Comparison of ENCODE assay signal across 10 cellular contexts in the genomic region with DNA sequence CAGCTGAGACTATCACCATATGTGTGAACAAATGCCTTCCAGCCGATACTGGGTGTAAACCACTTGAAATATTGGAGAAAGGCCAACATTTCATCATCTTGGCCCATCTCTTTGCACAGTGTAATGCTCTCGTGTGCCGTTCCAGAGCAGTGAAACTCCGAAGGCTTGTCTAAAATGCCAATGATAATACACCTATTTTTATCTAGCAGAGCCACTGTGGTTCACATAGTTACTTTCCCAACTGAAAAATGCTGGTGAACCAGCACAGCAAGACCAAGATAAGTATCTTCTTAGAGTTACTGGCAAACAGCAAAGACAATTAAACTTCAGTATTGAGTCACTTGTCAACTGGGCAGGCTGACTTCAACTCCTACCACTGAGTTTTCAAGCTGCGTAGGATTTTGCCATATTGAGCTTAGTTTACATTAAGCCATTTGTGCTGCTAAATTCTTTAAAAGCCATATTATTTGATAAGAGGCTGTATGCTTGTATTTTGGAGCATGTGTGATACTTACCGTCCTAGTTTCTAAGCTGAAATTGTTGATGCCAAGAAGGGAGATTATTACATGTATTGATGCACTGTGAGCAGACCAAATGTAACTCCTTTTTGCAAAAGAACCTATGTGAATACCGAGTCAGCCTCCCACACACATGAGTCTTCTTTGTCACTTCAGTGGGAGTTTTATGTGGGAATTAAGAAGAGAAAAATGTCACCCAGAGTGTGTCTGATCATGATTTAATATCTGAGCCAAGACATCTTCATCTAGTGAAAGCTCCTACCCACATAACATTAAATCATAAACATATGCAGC.
DNase-seq lines count a peak whose midpoint lies in the region; ATAC-seq and TF ChIP-seq lines count a peak whose summit lies in the region.
"Had no signal": no experiment of that assay in that cellular context is flagged by ENCODE, and none has a peak within 500 bp of the region (broad histone marks: within the 10 kb centered on the region; RNA-seq: fewer than 3 reads in every experiment).

No MANE protein-coding gene starts in this region.

- H3K9me3 ChIP-seq in Caco-2: no peaks in the 10 kb centered on the region
- H3K9me3 ChIP-seq in MG63: peaks cover 4% of the 10 kb centered on the region
- no peaks in the 10 kb centered on the region for H3K9me3 ChIP-seq in WERI-Rb-1 (ENCODE audit: severe bottlenecking)

- H3K4me1 Mint-ChIP-seq in Caco-2 (ENCODE audit: low read depth, unreplicated experiment): no peaks in the 10 kb centered on the region
- H3K4me1 Mint-ChIP-seq in mesothelial cell of epicardium: peaks cover 39% of the 10 kb centered on the region

- peaks cover 9% of the 10 kb centered on the region; the same call in 1 of the 2 replicates for H3K4me1 ChIP-seq in Caco-2

- no peaks in the 10 kb centered on the region for H3K27me3 ChIP-seq in Caco-2 (replicated peaks; ENCODE audit: control insufficient read depth, insufficient read depth, low read length)
- H3K27me3 ChIP-seq in MG63: no peaks in the 10 kb centered on the region
- H3K27me3 ChIP-seq in WERI-Rb-1 (ENCODE audit: insufficient read depth, low read depth, severe bottlenecking): no peaks in the 10 kb centered on the region

- H3K36me3 Mint-ChIP-seq in Caco-2 (ENCODE audit: insufficient read depth, unreplicated experiment) (no peaks in the 10 kb centered on the region), mesothelial cell of epicardium (no peaks in the 10 kb centered on the region)

- H3K27me3 Mint-ChIP-seq in Caco-2 (ENCODE audit: insufficient read depth, unreplicated experiment) (no peaks in the 10 kb centered on the region), mesothelial cell of epicardium (ENCODE audit: low read depth) (no peaks in the 10 kb centered on the region)

- CTCF ChIA-PET in Caco-2 (lab: Charles Lee): interaction anchor here (1.2 kb wide), 1 partner anchor 83 kb away, joined by 3 read pairs; no protein-coding TSS in a partner anchor

- no peaks in the 10 kb centered on the region for H3K36me3 ChIP-seq in Caco-2 (ENCODE audit: control insufficient read depth, insufficient read depth, low read length)
- H3K36me3 ChIP-seq in MG63: no peaks in the 10 kb centered on the region
- no peaks in the 10 kb centered on the region for H3K36me3 ChIP-seq in WERI-Rb-1

- H3K27ac ChIP-seq in WERI-Rb-1: no peak overlapping the region

- BruUV-seq in Caco-2 (replicated peaks; lab: Mats Ljungman, UMichigan): no TSS peak

- ATAC-seq in HG03439 (IDR thresholded peaks at IDR 0.05; ENCODE audit: unreplicated experiment): no peak

- POLR2A ChIA-PET in Caco-2 (lab: Charles Lee): no interaction called here

- H3K4me3 Mint-ChIP-seq in Caco-2 (ENCODE audit: unreplicated experiment): no peak overlapping the region
- no peak overlapping the region for H3K4me3 Mint-ChIP-seq in mesothelial cell of epicardium

- TF ChIP-seq CTCF in Caco-2 (IDR thresholded peaks at IDR 0.05; ENCODE audit: insufficient read depth in 1 of 2, low read depth in 1 of 2, low read length in 1 of 2, severe bottlenecking in 1 of 2, unreplicated experiment in 1 of 2) (no peak), epithelial cell of esophagus (IDR thresholded peaks at IDR 0.05; ENCODE audit: insufficient read depth, low read depth, low read length, missing control alignments) (no peak), mesothelial cell of epicardium (IDR thresholded peaks at IDR 0.05; ENCODE audit: unreplicated experiment) (no peak), WERI-Rb-1 (IDR thresholded peaks at IDR 0.05; ENCODE audit: low read depth, low read length) (no peak)

- DNase-seq in Caco-2: peak; percentile 35 to 37
- DNase-seq in MG63: peak; percentile 14
- DNase-seq in epithelial cell of esophagus (ENCODE audit: low read depth): peak; percentile 96
- no peak for DNase-seq in mesothelial cell of epicardium (ENCODE audit: low spot score in 2 of 2, unreplicated experiment in 2 of 2)
- no peak for DNase-seq in T-helper 9 cell
- no peak for DNase-seq in SK-N-DZ (ENCODE audit: low spot score)
- no peak for DNase-seq in WERI-Rb-1
- DNase-seq: activated CD8-positive, alpha-beta memory T cell treated with anti-CD3 and anti-CD28 coated beads for 24 hours; NCI-H2081 had no signal

- intact Hi-C loops in Caco-2 (cut with micrococcal nuclease; ENCODE audit: unreplicated experiment): loop anchor here (5.0 kb wide), 1 partner anchor 210 kb away; no protein-coding TSS in a partner anchor

- H3K4me3 ChIP-seq in Caco-2 (ENCODE audit: low read depth, low read length) (no peak overlapping the region), MG63 (no peak overlapping the region), epithelial cell of esophagus (ENCODE audit: low read length) (no peak overlapping the region), WERI-Rb-1 (ENCODE audit: low read depth, low read length) (no peak overlapping the region)

- H3K27ac Mint-ChIP-seq in Caco-2 (ENCODE audit: unreplicated experiment) (no peak overlapping the region), mesothelial cell of epicardium (peak overlapping the region; percentile 90)

- H3K9me3 Mint-ChIP-seq in Caco-2 (ENCODE audit: unreplicated experiment) (no peaks in the 10 kb centered on the region), mesothelial cell of epicardium (peaks cover 4% of the 10 kb centered on the region)

Comparison
In these comparisons a context has a peak if more than half of its experiments do, and no peak if none do; other contexts are left out.
1. DNase-seq: peak in Caco-2 (2 of 2), MG63 (single experiment) and epithelial cell of esophagus (single experiment); none in mesothelial cell of epicardium (0 of 2), T-helper 9 cell (single experiment), SK-N-DZ (single experiment) and WERI-Rb-1 (single experiment).